In genomic region chr11:57667065-57667714, GRCh38 we compare ENCODE assay signal across 1 cellular context.
TF ChIP-seq lines count a peak whose summit lies in the region.

No MANE protein-coding gene starts in this region.

TF ChIP-seq in K562, 482 proteins besides CTCF, POLR2A, EP300 and RAD21 (continued from another document):
- TF ChIP-seq ZBTB40 (IDR thresholded peaks at IDR 0.05): peak; percentile 100
- TF ChIP-seq ZBTB40 (CRISPR knock-in tag; IDR thresholded peaks at IDR 0.05): peak; percentile 99
- TF ChIP-seq MITF (IDR thresholded peaks at IDR 0.05): 0 out of 2 replicates have a peak, but pooled peaks have one; percentile 37
- TF ChIP-seq PKNOX1 (IDR thresholded peaks at IDR 0.05): peak; percentile 99
- TF ChIP-seq PCBP1 (IDR thresholded peaks at IDR 0.05; ENCODE audit: low read depth, low read length, poor library complexity, severe bottlenecking): no peak
- TF ChIP-seq SMAD4 (CRISPR knock-in tag; conservative IDR thresholded peaks at IDR 0.05): peak; percentile 62; the same call in 1 of the 2 replicates
- peak; percentile 52; the same call in 1 of the 2 replicates for TF ChIP-seq RB1 (IDR thresholded peaks at IDR 0.05; ENCODE audit: low read depth)
- peak; percentile 61 for TF ChIP-seq POLR2G (IDR thresholded peaks at IDR 0.05; ENCODE audit: low read depth, low read length)
- TF ChIP-seq ZBTB11 (CRISPR knock-in tag; IDR thresholded peaks at IDR 0.05): peak in 1 of 3 experiments; percentile 95; a peak in 3 of 6 replicates
- TF ChIP-seq GABPB1 (CRISPR knock-in tag; IDR thresholded peaks at IDR 0.05): peak; percentile 75; the same call in 1 of the 2 replicates
- TF ChIP-seq PYGO2 (tag; IDR thresholded peaks at IDR 0.05): no peak
- TF ChIP-seq ASH1L (IDR thresholded peaks at IDR 0.05; ENCODE audit: borderline replicate concordance, low read depth, partially characterized antibody): peak; percentile 95
- no peak for TF ChIP-seq CHD2 (IDR thresholded peaks at IDR 0.05; ENCODE audit: low read depth, low read length)
- no peak for TF ChIP-seq RBBP5 (IDR thresholded peaks at IDR 0.05; ENCODE audit: borderline replicate concordance, insufficient read depth, low read length, poor library complexity, severe bottlenecking)
- TF ChIP-seq EHMT2 (IDR thresholded peaks at IDR 0.05): no peak
- 0 out of 2 replicates have a peak, but pooled peaks have one; percentile 9 for TF ChIP-seq MEF2A (IDR thresholded peaks at IDR 0.05; ENCODE audit: control insufficient read depth, low read depth, low read length)
- peak; percentile 45; the same call in 1 of the 2 replicates for TF ChIP-seq HLTF (IDR thresholded peaks at IDR 0.05)
- TF ChIP-seq ELF4 (CRISPR knock-in tag; IDR thresholded peaks at IDR 0.05): peak; percentile 91
- TF ChIP-seq HBP1 (CRISPR knock-in tag; IDR thresholded peaks at IDR 0.05): 0 out of 2 replicates have a peak, but pooled peaks have one; percentile 57
- no peak for TF ChIP-seq ARHGAP35 (IDR thresholded peaks at IDR 0.05; ENCODE audit: partially characterized antibody)
- TF ChIP-seq CGGBP1 (CRISPR knock-in tag; IDR thresholded peaks at IDR 0.05): peak; percentile 8; the same call in 1 of the 2 replicates
- TF ChIP-seq ATF3 (IDR thresholded peaks at IDR 0.05): peak; percentile 51; the same call in 1 of the 2 replicates
- TF ChIP-seq ATF3 (CRISPR knock-in tag; conservative IDR thresholded peaks at IDR 0.05): 0 out of 2 replicates have a peak, but pooled peaks have one; percentile 64
- peak; percentile 51; the same call in 1 of the 2 replicates for TF ChIP-seq HCFC1 (IDR thresholded peaks at IDR 0.05; ENCODE audit: low read depth, low read length)
- TF ChIP-seq TAF15 (IDR thresholded peaks at IDR 0.05; ENCODE audit: low read depth, low read length): no peak
- peak in 1 of 2 experiments; percentile 66 for TF ChIP-seq AFF1 (IDR thresholded peaks at IDR 0.05; ENCODE audit: low read depth in 1 of 2, partially characterized antibody in 2 of 2)
- TF ChIP-seq BACH1 (tag; IDR thresholded peaks at IDR 0.05): peak; percentile 46; the same call in 1 of the 2 replicates
TF ChIP-seq in K562: peak in this region for 101.
